1 cellular context compared by ENCODE assay signal in the genomic region with DNA sequence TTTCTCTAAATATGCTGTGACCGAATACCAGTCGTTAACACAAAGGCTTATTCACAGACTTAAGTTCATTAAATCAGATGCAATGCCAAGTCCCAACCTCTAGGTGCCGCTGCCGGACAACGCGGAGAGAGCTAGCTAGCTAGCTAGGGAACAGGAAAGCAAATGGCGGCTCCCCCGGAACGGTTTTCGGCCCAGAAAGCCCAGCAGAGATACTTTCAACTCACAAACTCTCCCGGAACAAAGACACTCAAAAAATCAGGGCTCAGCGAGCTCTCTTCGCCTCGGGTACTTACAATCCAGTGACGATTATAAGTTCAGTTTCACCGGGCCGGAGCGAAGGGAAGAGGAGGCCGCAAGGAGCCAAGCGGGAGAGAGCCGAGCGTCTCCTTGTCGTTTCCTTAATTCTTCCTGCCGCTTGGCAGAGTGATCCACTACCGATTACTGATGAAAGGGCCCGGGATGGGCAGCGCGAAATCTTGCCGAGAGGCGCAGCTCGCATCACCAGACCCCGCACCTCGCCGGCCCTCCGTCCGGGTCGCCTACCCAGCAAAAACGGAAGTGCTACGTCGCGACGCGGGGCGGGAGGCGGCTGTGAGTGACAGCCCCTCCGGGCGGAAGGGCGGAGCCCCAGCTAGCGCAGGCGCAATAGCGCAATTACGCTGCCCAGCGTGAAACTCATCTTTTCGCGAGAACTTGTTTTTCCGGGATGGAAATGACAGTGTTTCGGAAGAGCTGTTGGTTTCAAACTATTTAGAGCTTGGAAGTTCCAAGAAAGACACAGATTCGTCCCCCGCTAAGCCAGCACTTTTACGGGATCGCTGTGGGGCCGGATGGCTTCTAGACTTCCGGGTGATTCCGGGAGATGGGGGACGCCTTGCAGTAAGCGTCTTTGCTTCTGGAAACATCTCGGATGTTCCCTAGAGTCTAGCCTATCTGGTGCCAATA.
A peak's percentile ranks its signal among the peaks of the same experiment; 100 is the strongest.
TF ChIP-seq lines count a peak whose summit lies in the region.

A gene with protein sequence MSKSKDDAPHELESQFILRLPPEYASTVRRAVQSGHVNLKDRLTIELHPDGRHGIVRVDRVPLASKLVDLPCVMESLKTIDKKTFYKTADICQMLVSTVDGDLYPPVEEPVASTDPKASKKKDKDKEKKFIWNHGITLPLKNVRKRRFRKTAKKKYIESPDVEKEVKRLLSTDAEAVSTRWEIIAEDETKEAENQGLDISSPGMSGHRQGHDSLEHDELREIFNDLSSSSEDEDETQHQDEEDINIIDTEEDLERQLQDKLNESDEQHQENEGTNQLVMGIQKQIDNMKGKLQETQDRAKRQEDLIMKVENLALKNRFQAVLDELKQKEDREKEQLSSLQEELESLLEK (minus strand): TSS at position 560 of the 945 bp plus-strand sequence. CDS start 740 bp downstream, outside the sequence.

TF ChIP-seq in K562, 482 proteins besides CTCF, POLR2A, EP300 and RAD21 (continued from another document and continues in another):
- TF ChIP-seq, protein P1, sequence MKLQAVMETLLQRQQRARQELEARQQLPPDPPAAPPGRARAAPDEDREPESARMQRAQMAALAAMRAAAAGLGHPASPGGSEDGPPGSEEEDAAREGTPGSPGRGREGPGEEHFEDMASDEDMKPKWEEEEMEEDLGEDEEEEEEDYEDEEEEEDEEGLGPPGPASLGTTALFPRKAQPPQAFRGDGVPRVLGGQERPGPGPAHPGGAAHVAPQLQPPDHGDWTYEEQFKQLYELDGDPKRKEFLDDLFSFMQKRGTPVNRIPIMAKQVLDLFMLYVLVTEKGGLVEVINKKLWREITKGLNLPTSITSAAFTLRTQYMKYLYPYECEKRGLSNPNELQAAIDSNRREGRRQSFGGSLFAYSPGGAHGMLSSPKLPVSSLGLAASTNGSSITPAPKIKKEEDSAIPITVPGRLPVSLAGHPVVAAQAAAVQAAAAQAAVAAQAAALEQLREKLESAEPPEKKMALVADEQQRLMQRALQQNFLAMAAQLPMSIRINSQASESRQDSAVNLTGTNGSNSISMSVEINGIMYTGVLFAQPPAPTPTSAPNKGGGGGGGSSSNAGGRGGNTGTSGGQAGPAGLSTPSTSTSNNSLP (IDR thresholded peaks at IDR 0.05; ENCODE audit: borderline replicate concordance, low read depth, low read length), result peak; percentile 33; the same call in 1 of the 2 replicates
- peak; percentile 44; the same call in 1 of the 2 replicates for TF ChIP-seq ATF1 (CRISPR knock-in tag; IDR thresholded peaks at IDR 0.05)
- TF ChIP-seq ATF1 (tag; IDR thresholded peaks at IDR 0.05), result peak; percentile 94
- peak; percentile 71 for TF ChIP-seq PHF20 (IDR thresholded peaks at IDR 0.05; ENCODE audit: partially characterized antibody)
- TF ChIP-seq ZNF140 (CRISPR knock-in tag; IDR thresholded peaks at IDR 0.05), result no peak
- no peak for TF ChIP-seq ZFP30 (CRISPR knock-in tag; IDR thresholded peaks at IDR 0.05; ENCODE audit: borderline replicate concordance)
- TF ChIP-seq MYBL2 (IDR thresholded peaks at IDR 0.05; ENCODE audit: low read depth), result no peak
- TF ChIP-seq MYBL2 (CRISPR knock-in tag; IDR thresholded peaks at IDR 0.05; ENCODE audit: borderline replicate concordance), result no peak
- peak; percentile 89 for TF ChIP-seq CHD2 (IDR thresholded peaks at IDR 0.05; ENCODE audit: low read depth, low read length)
- TF ChIP-seq MAZ (CRISPR knock-in tag; conservative IDR thresholded peaks at IDR 0.05 in 1 of 2, IDR thresholded peaks at IDR 0.05 in 1 of 2), result peak; percentile 55 to 87; a peak in 2 of 4 replicates
- TF ChIP-seq RBFOX2 (IDR thresholded peaks at IDR 0.05; ENCODE audit: low read depth, low read length), result peak; percentile 100
- TF ChIP-seq FIP1L1 (IDR thresholded peaks at IDR 0.05; ENCODE audit: low read depth, low read length, poor library complexity, severe bottlenecking), result peak; percentile 51
- no peak for TF ChIP-seq RBM15 (IDR thresholded peaks at IDR 0.05; ENCODE audit: insufficient read depth, low read length)
- TF ChIP-seq EHMT2 (IDR thresholded peaks at IDR 0.05), result 0 out of 2 replicates have a peak, but pooled peaks have one; percentile 58
- no peak for TF ChIP-seq TSC22D4 (tag; IDR thresholded peaks at IDR 0.05)
- TF ChIP-seq JUN (IDR thresholded peaks at IDR 0.05; ENCODE audit: borderline replicate concordance, low read depth, low read length), result no peak
- 0 out of 2 replicates have a peak, but pooled peaks have one; percentile 26 for TF ChIP-seq JUN (CRISPR knock-in tag; IDR thresholded peaks at IDR 0.05; ENCODE audit: borderline replicate concordance)
- TF ChIP-seq GTF2E2 (tag; IDR thresholded peaks at IDR 0.05), result peak; percentile 94
- TF ChIP-seq, protein P2, sequence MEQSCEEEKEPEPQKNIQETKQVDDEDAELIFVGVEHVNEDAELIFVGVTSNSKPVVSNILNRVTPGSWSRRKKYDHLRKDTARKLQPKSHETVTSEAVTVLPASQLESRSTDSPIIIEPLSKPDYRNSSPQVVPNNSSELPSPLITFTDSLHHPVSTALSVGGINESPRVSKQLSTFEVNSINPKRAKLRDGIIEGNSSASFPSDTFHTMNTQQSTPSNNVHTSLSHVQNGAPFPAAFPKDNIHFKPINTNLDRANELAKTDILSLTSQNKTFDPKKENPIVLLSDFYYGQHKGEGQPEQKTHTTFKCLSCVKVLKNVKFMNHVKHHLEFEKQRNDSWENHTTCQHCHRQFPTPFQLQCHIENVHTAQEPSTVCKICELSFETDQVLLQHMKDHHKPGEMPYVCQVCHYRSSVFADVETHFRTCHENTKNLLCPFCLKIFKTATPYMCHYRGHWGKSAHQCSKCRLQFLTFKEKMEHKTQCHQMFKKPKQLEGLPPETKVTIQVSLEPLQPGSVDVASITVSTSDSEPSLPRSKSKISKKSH (CRISPR knock-in tag; IDR thresholded peaks at IDR 0.05), result no peak
- TF ChIP-seq L3MBTL2 (IDR thresholded peaks at IDR 0.05), result peak; percentile 96
- peak; percentile 94 to 95 for TF ChIP-seq NRF1 (conservative IDR thresholded peaks at IDR 0.05 in 1 of 2, IDR thresholded peaks at IDR 0.05 in 1 of 2)
- 0 out of 2 replicates have a peak, but pooled peaks have one; percentile 36 for TF ChIP-seq ZNF24 (IDR thresholded peaks at IDR 0.05)
- 0 out of 2 replicates have a peak, but pooled peaks have one; percentile 35 for TF ChIP-seq FOXJ2 (tag; IDR thresholded peaks at IDR 0.05)
- TF ChIP-seq, protein P3, sequence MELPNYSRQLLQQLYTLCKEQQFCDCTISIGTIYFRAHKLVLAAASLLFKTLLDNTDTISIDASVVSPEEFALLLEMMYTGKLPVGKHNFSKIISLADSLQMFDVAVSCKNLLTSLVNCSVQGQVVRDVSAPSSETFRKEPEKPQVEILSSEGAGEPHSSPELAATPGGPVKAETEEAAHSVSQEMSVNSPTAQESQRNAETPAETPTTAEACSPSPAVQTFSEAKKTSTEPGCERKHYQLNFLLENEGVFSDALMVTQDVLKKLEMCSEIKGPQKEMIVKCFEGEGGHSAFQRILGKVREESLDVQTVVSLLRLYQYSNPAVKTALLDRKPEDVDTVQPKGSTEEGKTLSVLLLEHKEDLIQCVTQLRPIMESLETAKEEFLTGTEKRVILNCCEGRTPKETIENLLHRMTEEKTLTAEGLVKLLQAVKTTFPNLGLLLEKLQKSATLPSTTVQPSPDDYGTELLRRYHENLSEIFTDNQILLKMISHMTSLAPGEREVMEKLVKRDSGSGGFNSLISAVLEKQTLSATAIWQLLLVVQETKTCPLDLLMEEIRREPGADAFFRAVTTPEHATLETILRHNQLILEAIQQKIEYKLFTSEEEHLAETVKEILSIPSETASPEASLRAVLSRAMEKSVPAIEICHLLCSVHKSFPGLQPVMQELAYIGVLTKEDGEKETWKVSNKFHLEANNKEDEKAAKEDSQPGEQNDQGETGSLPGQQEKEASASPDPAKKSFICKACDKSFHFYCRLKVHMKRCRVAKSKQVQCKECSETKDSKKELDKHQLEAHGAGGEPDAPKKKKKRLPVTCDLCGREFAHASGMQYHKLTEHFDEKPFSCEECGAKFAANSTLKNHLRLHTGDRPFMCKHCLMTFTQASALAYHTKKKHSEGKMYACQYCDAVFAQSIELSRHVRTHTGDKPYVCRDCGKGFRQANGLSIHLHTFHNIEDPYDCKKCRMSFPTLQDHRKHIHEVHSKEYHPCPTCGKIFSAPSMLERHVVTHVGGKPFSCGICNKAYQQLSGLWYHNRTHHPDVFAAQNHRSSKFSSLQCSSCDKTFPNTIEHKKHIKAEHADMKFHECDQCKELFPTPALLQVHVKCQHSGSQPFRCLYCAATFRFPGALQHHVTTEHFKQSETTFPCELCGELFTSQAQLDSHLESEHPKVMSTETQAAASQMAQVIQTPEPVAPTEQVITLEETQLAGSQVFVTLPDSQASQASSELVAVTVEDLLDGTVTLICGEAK (IDR thresholded peaks at IDR 0.05), result peak; percentile 81
- TF ChIP-seq, protein P3 (CRISPR knock-in tag; IDR thresholded peaks at IDR 0.05), result no peak
- TF ChIP-seq, protein P4, sequence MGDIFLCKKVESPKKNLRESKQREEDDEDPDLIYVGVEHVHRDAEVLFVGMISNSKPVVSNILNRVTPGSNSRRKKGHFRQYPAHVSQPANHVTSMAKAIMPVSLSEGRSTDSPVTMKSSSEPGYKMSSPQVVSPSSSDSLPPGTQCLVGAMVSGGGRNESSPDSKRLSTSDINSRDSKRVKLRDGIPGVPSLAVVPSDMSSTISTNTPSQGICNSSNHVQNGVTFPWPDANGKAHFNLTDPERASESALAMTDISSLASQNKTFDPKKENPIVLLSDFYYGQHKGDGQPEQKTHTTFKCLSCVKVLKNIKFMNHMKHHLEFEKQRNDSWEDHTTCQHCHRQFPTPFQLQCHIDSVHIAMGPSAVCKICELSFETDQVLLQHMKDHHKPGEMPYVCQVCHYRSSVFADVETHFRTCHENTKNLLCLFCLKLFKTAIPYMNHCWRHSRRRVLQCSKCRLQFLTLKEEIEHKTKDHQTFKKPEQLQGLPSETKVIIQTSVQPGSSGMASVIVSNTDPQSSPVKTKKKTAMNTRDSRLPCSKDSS (IDR thresholded peaks at IDR 0.05; ENCODE audit: low read depth, partially characterized antibody), result peak; percentile 21
- TF ChIP-seq, protein P5, sequence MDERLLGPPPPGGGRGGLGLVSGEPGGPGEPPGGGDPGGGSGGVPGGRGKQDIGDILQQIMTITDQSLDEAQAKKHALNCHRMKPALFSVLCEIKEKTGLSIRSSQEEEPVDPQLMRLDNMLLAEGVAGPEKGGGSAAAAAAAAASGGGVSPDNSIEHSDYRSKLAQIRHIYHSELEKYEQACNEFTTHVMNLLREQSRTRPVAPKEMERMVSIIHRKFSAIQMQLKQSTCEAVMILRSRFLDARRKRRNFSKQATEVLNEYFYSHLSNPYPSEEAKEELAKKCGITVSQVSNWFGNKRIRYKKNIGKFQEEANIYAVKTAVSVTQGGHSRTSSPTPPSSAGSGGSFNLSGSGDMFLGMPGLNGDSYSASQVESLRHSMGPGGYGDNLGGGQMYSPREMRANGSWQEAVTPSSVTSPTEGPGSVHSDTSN (CRISPR knock-in tag; IDR thresholded peaks at IDR 0.05; ENCODE audit: low read depth), result peak; percentile 99
- TF ChIP-seq, protein P5 (tag; conservative IDR thresholded peaks at IDR 0.05; ENCODE audit: low read depth), result peak; percentile 98
- TF ChIP-seq TBL1XR1 (IDR thresholded peaks at IDR 0.05; ENCODE audit: low read length in 2 of 2), result peak in 1 of 2 experiments; percentile 39; a peak in 2 of 4 replicates
- TF ChIP-seq ETV1 (tag; conservative IDR thresholded peaks at IDR 0.05; ENCODE audit: low read depth), result peak; percentile 72; the same call in 1 of the 2 replicates
- TF ChIP-seq, protein P6, sequence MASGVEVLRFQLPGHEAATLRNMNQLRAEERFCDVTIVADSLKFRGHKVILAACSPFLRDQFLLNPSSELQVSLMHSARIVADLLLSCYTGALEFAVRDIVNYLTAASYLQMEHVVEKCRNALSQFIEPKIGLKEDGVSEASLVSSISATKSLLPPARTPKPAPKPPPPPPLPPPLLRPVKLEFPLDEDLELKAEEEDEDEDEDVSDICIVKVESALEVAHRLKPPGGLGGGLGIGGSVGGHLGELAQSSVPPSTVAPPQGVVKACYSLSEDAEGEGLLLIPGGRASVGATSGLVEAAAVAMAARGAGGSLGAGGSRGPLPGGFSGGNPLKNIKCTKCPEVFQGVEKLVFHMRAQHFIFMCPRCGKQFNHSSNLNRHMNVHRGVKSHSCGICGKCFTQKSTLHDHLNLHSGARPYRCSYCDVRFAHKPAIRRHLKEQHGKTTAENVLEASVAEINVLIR (CRISPR knock-in tag; IDR thresholded peaks at IDR 0.05), result peak; percentile 52; the same call in 1 of the 2 replicates
